In genomic region chr14:101763941-101764709, GRCh38 we compare ENCODE assay signal across 17 cellular contexts. TPM values are rescaled to one million over a fixed set of nuclear protein-coding genes. Genes with fewer than 3 reads are reported as not detected.
A peak's percentile ranks its signal among the peaks of the same experiment; 100 is the strongest.
DNase-seq lines count a peak whose midpoint lies in the region; ATAC-seq and TF ChIP-seq lines count a peak whose summit lies in the region.
"Had no signal": no experiment of that assay in that cellular context is flagged by ENCODE, and none has a peak within 500 bp of the region (broad histone marks: within the 10 kb centered on the region; RNA-seq: fewer than 3 reads in every experiment).

No MANE protein-coding gene starts in this region.

- intact Hi-C loops in CD8-positive, alpha-beta T cell (cut with DNase I, micrococcal nuclease), result loop anchor here (1.0 to 5.0 kb wide), 5 partner anchors 57 to 1217 kb away; partner anchors contain the start of genes CINP (in 1 of the 2), DYNC1H1 (in 1 of the 2) and TECPR2 (in 1 of the 2)

- TF ChIP-seq CTCF in CD8-positive, alpha-beta T cell (IDR thresholded peaks at IDR 0.05), result no peak
- no peak for TF ChIP-seq CTCF in brain (conservative IDR thresholded peaks at IDR 0.05)

- H3K4me1 ChIP-seq in CD8-positive, alpha-beta T cell (ENCODE audit: insufficient read depth, low read length), result peaks cover 25% of the 10 kb centered on the region

- CTCF ChIA-PET in CD8-positive, alpha-beta T cell (lab: Charles Lee), result interaction anchor here (1.6 kb wide), 1 partner anchor 58 kb away, joined by 3 read pairs; no protein-coding TSS in a partner anchor

- H3K36me3 Mint-ChIP-seq in CD8-positive, alpha-beta T cell, result peaks cover 44% of the 10 kb centered on the region
- H3K36me3 Mint-ChIP-seq in brain, result peaks cover 14% of the 10 kb centered on the region
- peaks cover 0 to 36% (median 6%) of the 10 kb centered on the region in 3 donors for H3K36me3 Mint-ChIP-seq in naive thymus-derived CD8-positive, alpha-beta T cell

- POLR2A ChIA-PET in CD8-positive, alpha-beta T cell (lab: Charles Lee), result interaction anchor here (0.5 to 3.7 kb wide), 7 partner anchors 42 to 60 kb away, joined by 3 to 19 read pairs (median 5); no protein-coding TSS in a partner anchor
- POLR2A ChIA-PET in naive thymus-derived CD8-positive, alpha-beta T cell (lab: Charles Lee), result interaction anchor here (0.6 to 3.4 kb wide), 7 partner anchors 7 to 184 kb away, joined by 3 to 21 read pairs (median 5); no protein-coding TSS in a partner anchor

- no peak overlapping the region for H3K27ac ChIP-seq in CD8-positive, alpha-beta T cell (ENCODE audit: low read depth, low read length)
- H3K27ac ChIP-seq: cardiac muscle cell, foreskin keratinocyte, pancreas had no signal

- H3K9me3 ChIP-seq in CD8-positive, alpha-beta T cell (ENCODE audit: low read length), result no peaks in the 10 kb centered on the region
- H3K9me3 ChIP-seq: pancreas had no signal

- ATAC-seq in CD8-positive, alpha-beta T cell, result no peak
- no peak for ATAC-seq in naive thymus-derived CD8-positive, alpha-beta T cell
- ATAC-seq in GM21447 (IDR thresholded peaks at IDR 0.05; ENCODE audit: unreplicated experiment), result no peak
- ATAC-seq: activated CD4-positive, CD25-positive, alpha-beta regulatory T cell treated with anti-CD3 and anti-CD28 coated beads, Interleukin-2, amount 50 U/mL, for 24 hours; foreskin keratinocyte; HCT116; pancreas had no signal

- no peaks in the 10 kb centered on the region for H3K36me3 ChIP-seq in CD8-positive, alpha-beta T cell (ENCODE audit: insufficient read depth, low read length)

- peak overlapping the region; percentile 47 for H3K4me3 Mint-ChIP-seq in CD8-positive, alpha-beta T cell
- peak overlapping the region; percentile 77 to 96 (median 94) for H3K4me3 Mint-ChIP-seq in brain
- peak overlapping the region in 9 of 10 donors; percentile 31 to 97 (median 68) for H3K4me3 Mint-ChIP-seq in naive thymus-derived CD8-positive, alpha-beta T cell

- no peak overlapping the region for H3K4me3 ChIP-seq in CD8-positive, alpha-beta T cell (ENCODE audit: low read depth, low read length)
- H3K4me3 ChIP-seq: cardiac muscle cell, pancreas had no signal

- H3K9me3 Mint-ChIP-seq in CD8-positive, alpha-beta T cell, result no peaks in the 10 kb centered on the region
- H3K9me3 Mint-ChIP-seq in brain, result peaks cover 0 to under 1% (median 0%) of the 10 kb centered on the region in 5 experiments
- H3K9me3 Mint-ChIP-seq in naive thymus-derived CD8-positive, alpha-beta T cell, result no peaks in the 10 kb centered on the region

- DNase-seq in Ammon's horn (ENCODE audit: low spot score) (peak; percentile 3), activated gamma-delta T cell treated with Interleukin-2 at 50 U/mL for 16 hours (no peak), hypothalamus (lab: John Stamatoyannopoulos, UW) (no peak)
- DNase-seq in CD8-positive, alpha-beta T cell, result no peak
- no peak for DNase-seq in naive thymus-derived CD8-positive, alpha-beta T cell
- DNase-seq in activated CD8-positive, alpha-beta memory T cell treated with anti-CD3 and anti-CD28 coated beads, Interleukin-2, amount 50 U/mL, for 4 hours, result no peak
- DNase-seq: C1 segment of cervical spinal cord, foreskin keratinocyte, mesendoderm, NCI-H1694 treated with DMSO at 0.1 percent for 48 hours, NCI-H510A treated with DMSO at 0.1 percent for 48 hours, pancreas had no signal

- no peaks in the 10 kb centered on the region for H3K27me3 ChIP-seq in CD8-positive, alpha-beta T cell (ENCODE audit: insufficient read depth, low read length)
- H3K27me3 ChIP-seq: foreskin keratinocyte, pancreas had no signal

- peak overlapping the region; percentile 55 for H3K27ac Mint-ChIP-seq in CD8-positive, alpha-beta T cell
- peak overlapping the region in 3 of 5 experiments; percentile 6 to 73 (median 15) for H3K27ac Mint-ChIP-seq in brain
- peak overlapping the region in 7 of 10 donors; percentile 25 to 81 (median 66) for H3K27ac Mint-ChIP-seq in naive thymus-derived CD8-positive, alpha-beta T cell

- H3K4me1 Mint-ChIP-seq in CD8-positive, alpha-beta T cell (ENCODE audit: low read depth), result peaks cover 44% of the 10 kb centered on the region
- H3K4me1 Mint-ChIP-seq in brain, result peaks cover 35% of the 10 kb centered on the region
- H3K4me1 Mint-ChIP-seq in naive thymus-derived CD8-positive, alpha-beta T cell, result peaks cover 16 to 36% (median 25%) of the 10 kb centered on the region in 4 donors

- no peaks in the 10 kb centered on the region for H3K27me3 Mint-ChIP-seq in CD8-positive, alpha-beta T cell (ENCODE audit: low read depth)
- peaks cover 11% of the 10 kb centered on the region for H3K27me3 Mint-ChIP-seq in brain
- no peaks in the 10 kb centered on the region for H3K27me3 Mint-ChIP-seq in naive thymus-derived CD8-positive, alpha-beta T cell

RNA-seq across cellular contexts. Expression of gene PPP2R5C, which starts 2.6 kb away (rescaled TPM):
- 100 to 1,000 TPM; 557 to 560 TPM for total RNA-seq in CD8-positive, alpha-beta T cell
- polyA plus RNA-seq in brain (ENCODE audit: insufficient read depth, low read depth, low replicate concordance), result 69.9 TPM
- 100 to 1,000 TPM; 411 to 418 TPM for total RNA-seq in naive thymus-derived CD8-positive, alpha-beta T cell
- 100 to 1,000 TPM; 143 to 237 (median 172) TPM for polyA plus RNA-seq in naive thymus-derived CD8-positive, alpha-beta T cell

Comparison
In these comparisons a context has a peak if more than half of its experiments do, and no peak if none do; other contexts are left out.
1. H3K27ac Mint-ChIP-seq: peak in every context shown above with its lines; median percentile 66 in naive thymus-derived CD8-positive, alpha-beta T cell; 55 in CD8-positive, alpha-beta T cell; 15 in brain.